18 cellular contexts compared by ENCODE assay signal in genomic region chr2:64317712-64318475, GRCh38.
"Had no signal": no experiment of that assay in that cellular context is flagged by ENCODE, and none has a peak within 500 bp of the region (broad histone marks: within the 10 kb centered on the region; RNA-seq: fewer than 3 reads in every experiment).

No MANE protein-coding gene starts in this region.

- H3K9me3 ChIP-seq: transverse colon had no signal

- H3K27ac Mint-ChIP-seq: activated CD4-positive, alpha-beta T cell treated with anti-CD3 and anti-CD28 coated beads for 36 hours; activated CD8-positive, alpha-beta T cell treated with anti-CD3 and anti-CD28 coated beads, Interleukin-2, amount 10 ng/mL, durations not matched to agents 7 days and 5 days; T-cell had no signal

- ATAC-seq: activated CD8-positive, alpha-beta T cell treated with anti-CD3 and anti-CD28 coated beads, Interleukin-2, amount 10 ng/mL, durations not matched to agents 7 days and 5 days; naive thymus-derived CD4-positive, alpha-beta T cell; T-cell had no signal

- H3K27me3 ChIP-seq: dorsolateral prefrontal cortex, transverse colon had no signal

- H3K36me3 ChIP-seq: transverse colon had no signal

- H3K4me3 Mint-ChIP-seq: activated CD4-positive, alpha-beta T cell treated with anti-CD3 and anti-CD28 coated beads for 36 hours; activated CD8-positive, alpha-beta T cell treated with anti-CD3 and anti-CD28 coated beads, Interleukin-2, amount 10 ng/mL, durations not matched to agents 7 days and 5 days; brain; naive thymus-derived CD4-positive, alpha-beta T cell; T-cell had no signal

- H3K36me3 Mint-ChIP-seq: brain had no signal

- H3K4me3 ChIP-seq: dorsolateral prefrontal cortex, lung, skin epidermis, transverse colon had no signal

- H3K27ac ChIP-seq: dorsolateral prefrontal cortex, skin epidermis, transverse colon, VCaP had no signal

- DNase-seq: activated CD4-positive, alpha-beta T cell treated with anti-CD3 and anti-CD28 coated beads for 36 hours; activated CD8-positive, alpha-beta memory T cell treated with anti-CD3 and anti-CD28 coated beads, Interleukin-2, amount 50 U/mL, for 48 hours; activated CD8-positive, alpha-beta T cell treated with anti-CD3 and anti-CD28 coated beads, Interleukin-2, amount 10 ng/mL, durations not matched to agents 7 days and 5 days; activated naive CD4-positive, alpha-beta T cell treated with anti-CD3 and anti-CD28 coated beads, Interleukin-2, amount 50 U/mL, for 16 hours; amniotic stem cell; dorsolateral prefrontal cortex; glutamatergic neuron; left colon; naive thymus-derived CD4-positive, alpha-beta T cell; retina; substantia nigra; T-cell; T1000; transverse colon had no signal

- H3K27me3 Mint-ChIP-seq: activated CD4-positive, alpha-beta T cell treated with anti-CD3 and anti-CD28 coated beads for 36 hours had no signal
